In genomic region chr12:49874142-49874897, GRCh38 we compare ENCODE assay signal across 1 cellular context.
TF ChIP-seq lines count a peak whose summit lies in the region.

No MANE protein-coding gene starts in this region.

TF ChIP-seq in WTC11, 78 proteins besides CTCF, POLR2A, EP300 and RAD21 (continued from another document):
- TF ChIP-seq MLX (CRISPR knock-in tag; IDR thresholded peaks at IDR 0.05) (no peak), ZSCAN18 (CRISPR knock-in tag; IDR thresholded peaks at IDR 0.05) (no peak), EMX1 (CRISPR knock-in tag; IDR thresholded peaks at IDR 0.05) (no peak), NR3C1 (CRISPR knock-in tag; conservative IDR thresholded peaks at IDR 0.05; ENCODE audit: low read depth) (no peak), ZNF138 (CRISPR knock-in tag; conservative IDR thresholded peaks at IDR 0.05) (no peak), NR1H2 (CRISPR knock-in tag; IDR thresholded peaks at IDR 0.05) (no peak), ZBTB43 (CRISPR knock-in tag; IDR thresholded peaks at IDR 0.05) (no peak)
